36 cellular contexts compared by ENCODE assay signal in genomic region chr6:47687432-47687831, GRCh38. TPM values are rescaled to one million over a fixed set of nuclear protein-coding genes. Genes with fewer than 3 reads are reported as not detected.
"Had no signal": no experiment of that assay in that cellular context is flagged by ENCODE, and none has a peak within 500 bp of the region (broad histone marks: within the 10 kb centered on the region; RNA-seq: fewer than 3 reads in every experiment).

No MANE protein-coding gene starts in this region.

- H3K4me3 Mint-ChIP-seq: activated B cell treated with CpG ODN at 0.5 μM for 24 hours; activated CD4-positive, alpha-beta T cell treated with anti-CD3 and anti-CD28 coated beads for 36 hours; activated CD8-positive, alpha-beta memory T cell treated with anti-CD3 and anti-CD28 coated beads, Interleukin-2, amount 10 ng/mL, durations not matched to agents 7 days and 5 days; activated CD8-positive, alpha-beta T cell treated with anti-CD3 and anti-CD28 coated beads, Interleukin-2, amount 10 ng/mL, durations not matched to agents 7 days and 5 days; activated naive CD4-positive, alpha-beta T cell treated with anti-CD3 and anti-CD28 coated beads, Interleukin-2, amount 50 U/mL, for 24 hours; activated naive CD8-positive, alpha-beta T cell treated with anti-CD3 and anti-CD28 coated beads, Interleukin-2, amount 50 U/mL, for 24 hours; central memory CD8-positive, alpha-beta T cell; dendritic cell treated with granulocyte-macrophage colony-stimulating factor and Interleukin-4, amounts not matched to agents 40 ng/mL and 50 ng/mL, for 4 days; immature natural killer cell; naive thymus-derived CD8-positive, alpha-beta T cell; neural progenitor cell; stimulated activated memory B cell treated with anti-CD40 and anti-IgM and Interleukin-4, amounts not matched to agents 10 μg/mL and 1 μg/mL and 100 μg/mL, for 72 hours; stimulated activated naive CD8-positive, alpha-beta T cell treated with anti-CD3 and anti-CD28 coated beads, Interleukin-15, amount 100 ng/mL, for 72 hours; T-helper 17 cell had no signal

- H2AFZ ChIP-seq: neural progenitor cell, parathyroid adenoma had no signal

- H3K4me3 ChIP-seq: gastroesophageal sphincter, neural progenitor cell, psoas muscle, sigmoid colon, upper lobe of left lung, vagina had no signal

- H3K9me3 Mint-ChIP-seq: activated B cell treated with CpG ODN at 0.5 μM for 24 hours; activated naive CD4-positive, alpha-beta T cell treated with anti-CD3 and anti-CD28 coated beads, Interleukin-2, amount 50 U/mL, for 24 hours; activated naive CD8-positive, alpha-beta T cell treated with anti-CD3 and anti-CD28 coated beads, Interleukin-2, amount 50 U/mL, for 24 hours; activated T-helper 2 cell treated with anti-CD3 and anti-CD28 coated beads, Interferon-gamma antibody, Interleukin-2, Interleukin-4, amounts not matched to agents 10 μg/mL and 5 μg/mL and 100 μg/mL, durations not matched to agents 14 hours and 24 hours and 36 hours; central memory CD8-positive, alpha-beta T cell; dendritic cell treated with granulocyte-macrophage colony-stimulating factor and Interleukin-4, amounts not matched to agents 40 ng/mL and 50 ng/mL, for 4 days; immature natural killer cell; naive thymus-derived CD8-positive, alpha-beta T cell; neural progenitor cell; stimulated activated memory B cell treated with anti-CD40 and anti-IgM and Interleukin-4, amounts not matched to agents 10 μg/mL and 1 μg/mL and 100 μg/mL, for 72 hours; stimulated activated naive CD8-positive, alpha-beta T cell treated with anti-CD3 and anti-CD28 coated beads, Interleukin-15, amount 100 ng/mL, for 72 hours had no signal

- H3K36me3 ChIP-seq: gastroesophageal sphincter, neural progenitor cell, sigmoid colon, upper lobe of left lung, vagina had no signal

- DNase-seq: activated B cell treated with CpG ODN at 0.5 μM for 24 hours; activated CD4-positive, alpha-beta T cell treated with anti-CD3 and anti-CD28 coated beads for 36 hours; activated CD8-positive, alpha-beta memory T cell treated with anti-CD3 and anti-CD28 coated beads, Interleukin-2, amount 10 ng/mL, durations not matched to agents 7 days and 5 days; activated CD8-positive, alpha-beta T cell treated with anti-CD3 and anti-CD28 coated beads, Interleukin-2, amount 10 ng/mL, durations not matched to agents 7 days and 5 days; activated naive CD8-positive, alpha-beta T cell treated with anti-CD3 and anti-CD28 coated beads, Interleukin-2, amount 50 U/mL, for 24 hours; activated T-cell treated with anti-CD3 and anti-CD28 coated beads, Interleukin-2, amount 50 U/mL, for 48 hours; amygdala; head of caudate nucleus; hypothalamus; immature natural killer cell; kidney; mesenchymal stem cell; naive thymus-derived CD8-positive, alpha-beta T cell; occipital lobe; psoas muscle; sigmoid colon; small intestine; stimulated activated CD4-positive, alpha-beta T cell treated with anti-CD3 and anti-CD28 coated beads, Interleukin-4, amount 100 ng/mL, for 4 hours; stimulated activated CD8-positive, alpha-beta memory T cell treated with anti-CD3 and anti-CD28 coated beads, Interleukin-4, amount 100 ng/mL, for 48 hours; stimulated activated naive CD8-positive, alpha-beta T cell treated with anti-CD3 and anti-CD28 coated beads, Interleukin-15, amount 100 ng/mL, for 72 hours; substantia nigra; T-helper 17 cell; T1000; upper lobe of left lung had no signal

- H3K27ac ChIP-seq: epithelial cell of prostate, gastroesophageal sphincter, neural progenitor cell, parathyroid adenoma, psoas muscle, sigmoid colon, upper lobe of left lung, vagina had no signal

- H3K4me1 ChIP-seq: gastroesophageal sphincter, neural progenitor cell, parathyroid adenoma, psoas muscle, sigmoid colon, upper lobe of left lung, vagina had no signal

- FAIRE-seq: bronchial epithelial cell, kidney, small intestine had no signal

- H3K4me2 ChIP-seq: neural progenitor cell had no signal

- H3K4me1 Mint-ChIP-seq: activated B cell treated with CpG ODN at 0.5 μM for 24 hours; activated CD4-positive, alpha-beta T cell treated with anti-CD3 and anti-CD28 coated beads for 36 hours; activated CD8-positive, alpha-beta memory T cell treated with anti-CD3 and anti-CD28 coated beads, Interleukin-2, amount 10 ng/mL, durations not matched to agents 7 days and 5 days; activated naive CD4-positive, alpha-beta T cell treated with anti-CD3 and anti-CD28 coated beads, Interleukin-2, amount 50 U/mL, for 24 hours; activated naive CD8-positive, alpha-beta T cell treated with anti-CD3 and anti-CD28 coated beads, Interleukin-2, amount 50 U/mL, for 24 hours; central memory CD8-positive, alpha-beta T cell; immature natural killer cell; naive thymus-derived CD8-positive, alpha-beta T cell; neural progenitor cell; stimulated activated memory B cell treated with anti-CD40 and anti-IgM and Interleukin-4, amounts not matched to agents 10 μg/mL and 1 μg/mL and 100 μg/mL, for 72 hours; stimulated activated naive CD8-positive, alpha-beta T cell treated with anti-CD3 and anti-CD28 coated beads, Interleukin-15, amount 100 ng/mL, for 72 hours; T-helper 17 cell had no signal

- H3K79me2 ChIP-seq: parathyroid adenoma had no signal

- H3K36me3 Mint-ChIP-seq: activated CD8-positive, alpha-beta memory T cell treated with anti-CD3 and anti-CD28 coated beads, Interleukin-2, amount 10 ng/mL, durations not matched to agents 7 days and 5 days; activated naive CD4-positive, alpha-beta T cell treated with anti-CD3 and anti-CD28 coated beads, Interleukin-2, amount 50 U/mL, for 24 hours; immature natural killer cell; naive thymus-derived CD8-positive, alpha-beta T cell; neural progenitor cell; stimulated activated memory B cell treated with anti-CD40 and anti-IgM and Interleukin-4, amounts not matched to agents 10 μg/mL and 1 μg/mL and 100 μg/mL, for 72 hours had no signal

- ATAC-seq: activated CD4-positive, alpha-beta T cell treated with anti-CD3 and anti-CD28 coated beads for 36 hours; activated CD8-positive, alpha-beta memory T cell treated with anti-CD3 and anti-CD28 coated beads, Interleukin-2, amount 10 ng/mL, durations not matched to agents 7 days and 5 days; activated CD8-positive, alpha-beta T cell treated with anti-CD3 and anti-CD28 coated beads, Interleukin-2, amount 10 ng/mL, durations not matched to agents 7 days and 5 days; activated naive CD8-positive, alpha-beta T cell treated with anti-CD3 and anti-CD28 coated beads, Interleukin-2, amount 50 U/mL, for 24 hours; gastroesophageal sphincter; naive thymus-derived CD8-positive, alpha-beta T cell; psoas muscle; stimulated activated memory B cell treated with anti-CD40 and anti-IgM and Interleukin-4, amounts not matched to agents 10 μg/mL and 1 μg/mL and 100 μg/mL, for 72 hours; stimulated activated naive CD8-positive, alpha-beta T cell treated with anti-CD3 and anti-CD28 coated beads, Interleukin-15, amount 100 ng/mL, for 72 hours; T-helper 17 cell had no signal

- H3K27me3 ChIP-seq: gastroesophageal sphincter, neural progenitor cell, sigmoid colon, upper lobe of left lung, vagina had no signal

- H3K27ac Mint-ChIP-seq: activated B cell treated with CpG ODN at 0.5 μM for 24 hours; activated CD4-positive, alpha-beta T cell treated with anti-CD3 and anti-CD28 coated beads for 36 hours; activated CD8-positive, alpha-beta memory T cell treated with anti-CD3 and anti-CD28 coated beads, Interleukin-2, amount 10 ng/mL, durations not matched to agents 7 days and 5 days; activated CD8-positive, alpha-beta T cell treated with anti-CD3 and anti-CD28 coated beads, Interleukin-2, amount 10 ng/mL, durations not matched to agents 7 days and 5 days; activated naive CD4-positive, alpha-beta T cell treated with anti-CD3 and anti-CD28 coated beads, Interleukin-2, amount 50 U/mL, for 24 hours; activated naive CD8-positive, alpha-beta T cell treated with anti-CD3 and anti-CD28 coated beads, Interleukin-2, amount 50 U/mL, for 24 hours; activated T-helper 2 cell treated with anti-CD3 and anti-CD28 coated beads, Interferon-gamma antibody, Interleukin-2, Interleukin-4, amounts not matched to agents 10 μg/mL and 5 μg/mL and 100 μg/mL, durations not matched to agents 14 hours and 24 hours and 36 hours; dendritic cell treated with granulocyte-macrophage colony-stimulating factor and Interleukin-4, amounts not matched to agents 40 ng/mL and 50 ng/mL, for 4 days; immature natural killer cell; naive thymus-derived CD8-positive, alpha-beta T cell; neural progenitor cell; stimulated activated memory B cell treated with anti-CD40 and anti-IgM and Interleukin-4, amounts not matched to agents 10 μg/mL and 1 μg/mL and 100 μg/mL, for 72 hours; stimulated activated naive CD8-positive, alpha-beta T cell treated with anti-CD3 and anti-CD28 coated beads, Interleukin-15, amount 100 ng/mL, for 72 hours; T-helper 17 cell had no signal

- H3K27me3 Mint-ChIP-seq: dendritic cell treated with granulocyte-macrophage colony-stimulating factor and Interleukin-4, amounts not matched to agents 40 ng/mL and 50 ng/mL, for 4 days had no signal

RNA-seq across cellular contexts. Expression of gene ADGRF4, which starts 10.9 kb away (rescaled TPM):
- total RNA-seq: activated B cell treated with CpG ODN at 0.5 μM for 24 hours; activated CD4-positive, alpha-beta T cell treated with anti-CD3 and anti-CD28 coated beads for 36 hours; activated CD8-positive, alpha-beta memory T cell treated with anti-CD3 and anti-CD28 coated beads, Interleukin-2, amount 10 ng/mL, durations not matched to agents 7 days and 5 days; activated CD8-positive, alpha-beta T cell treated with anti-CD3 and anti-CD28 coated beads, Interleukin-2, amount 10 ng/mL, durations not matched to agents 7 days and 5 days; activated T-helper 2 cell treated with anti-CD3 and anti-CD28 coated beads, Interferon-gamma antibody, Interleukin-2, Interleukin-4, amounts not matched to agents 10 μg/mL and 5 μg/mL and 100 μg/mL, durations not matched to agents 14 hours and 24 hours and 36 hours; fibroblast of lung; kidney; naive thymus-derived CD8-positive, alpha-beta T cell; occipital lobe; T-helper 17 cell had no signal
- polyA plus RNA-seq: fibroblast of lung; immature natural killer cell; naive thymus-derived CD8-positive, alpha-beta T cell; small intestine had no signal
